8 cellular contexts compared by ENCODE assay signal in genomic region chr1:6727535-6727934, GRCh38. TPM values are rescaled to one million over a fixed set of nuclear protein-coding genes. Genes with fewer than 3 reads are reported as not detected.
DNase-seq lines count a peak whose midpoint lies in the region; ATAC-seq and TF ChIP-seq lines count a peak whose summit lies in the region.

No MANE protein-coding gene starts in this region.

- no peaks in the 10 kb centered on the region for H3K9me3 ChIP-seq in vagina

- no peak for TF ChIP-seq POLR2A in vagina (IDR thresholded peaks at IDR 0.05)

- intact Hi-C loops in vagina (cut with DNase I): loop anchor here (5.0 to 10.0 kb wide), 2 partner anchors 340 to 907 kb away; no protein-coding TSS in a partner anchor

- no peak overlapping the region for H3K4me3 ChIP-seq in vagina

- peak in 1 of 3 donors; percentile 30 for TF ChIP-seq CTCF in omental fat pad (IDR thresholded peaks at IDR 0.05)
- peak in 2 of 3 experiments; percentile 59 to 84 for TF ChIP-seq CTCF in vagina (IDR thresholded peaks at IDR 0.05)

- no peaks in the 10 kb centered on the region for H3K27me3 ChIP-seq in vagina

- no peak overlapping the region for H3K27ac ChIP-seq in vagina

- H3K4me1 ChIP-seq in vagina: no peaks in the 10 kb centered on the region

- no peak for ATAC-seq in omental fat pad (ENCODE audit: low FRiP score)

- DNase-seq in AG20443 (ENCODE audit: low spot score) (peak; percentile 75), H4 (ENCODE audit: low spot score) (peak; percentile 12), NOMO-1 treated with dmso at 0.1 percent for 144 hours (lab: John Stamatoyannopoulos, UW; ENCODE audit: unreplicated experiment) (peak; percentile 44), activated T-cell treated with anti-CD3 and anti-CD28 coated beads for 1 hour (ENCODE audit: low read depth) (peak; percentile 65), fibroblast of peridontal ligament (ENCODE audit: extremely low read depth) (peak; percentile 58), omental fat pad (ENCODE audit: low spot score) (peak; percentile 30), vagina (ENCODE audit: extremely low spot score in 2 of 2) (no peak), GOT3 (lab: John Stamatoyannopoulos, UW) (no peak)

- H3K36me3 ChIP-seq in vagina: no peaks in the 10 kb centered on the region

RNA-seq across cellular contexts. Expression of gene DNAJC11, which starts 25.9 kb away (rescaled TPM):
- total RNA-seq in H4 (2014; rRNA removed; shearing (Covaris generic)): 33.4 and 36.5 TPM in 2 replicates
- total RNA-seq in omental fat pad (10 to 100 TPM; 26.2 to 50.9 (median 30.5) TPM), vagina (29.2 TPM)

RNA-seq across cellular contexts. Expression of gene CAMTA1, which starts 57.7 kb away (rescaled TPM):
- total RNA-seq in H4 (2014; rRNA removed; shearing (Covaris generic)): 98.2 and 110 TPM in 2 replicates
- total RNA-seq in omental fat pad (10 to 100 TPM; 45.3 to 68.9 (median 62.0) TPM), vagina (62.9 TPM)

Comparison
In these comparisons a context has a peak if more than half of its experiments do, and no peak if none do; other contexts are left out.
1. DNase-seq: peak in AG20443 (single experiment), H4 (single experiment), NOMO-1 treated with dmso at 0.1 percent for 144 hours (single experiment), activated T-cell treated with anti-CD3 and anti-CD28 coated beads for 1 hour (single experiment), fibroblast of peridontal ligament (single experiment) and omental fat pad (single experiment); none in vagina (0 of 2) and GOT3 (single experiment).